20 cellular contexts compared by ENCODE assay signal in genomic region chr5:173611706-173612105, GRCh38. TPM values are rescaled to one million over a fixed set of nuclear protein-coding genes. Genes with fewer than 3 reads are reported as not detected.
A peak's percentile ranks its signal among the peaks of the same experiment; 100 is the strongest.
DNase-seq lines count a peak whose midpoint lies in the region; ATAC-seq, FAIRE-seq and TF ChIP-seq lines count a peak whose summit lies in the region.
"Had no signal": no experiment of that assay in that cellular context is flagged by ENCODE, and none has a peak within 500 bp of the region (broad histone marks: within the 10 kb centered on the region; RNA-seq: fewer than 3 reads in every experiment).

No MANE protein-coding gene starts in this region.

- no peaks in the 10 kb centered on the region for H3K9me2 ChIP-seq in Loucy (replicated peaks; ENCODE audit: low read depth, low read length)

- no peaks in the 10 kb centered on the region for H3F3A ChIP-seq in Loucy (ENCODE audit: low read depth)

- POLR2A ChIA-PET in K562 (lab: Yijun Ruan, JAX) = interaction anchor here (1.0 kb wide), 1 partner anchor 8 kb away, joined by 3 read pairs; no protein-coding TSS in a partner anchor

- WGBS in K562 (ENCODE audit: insufficient coverage, low coverage, missing lambda C conversion rate) = 90% methylated on average over 4 of the region's 4 CpGs
- 81% methylated on average over 4 of the region's 4 CpGs for WGBS in suprapubic skin

- CTCF ChIA-PET in K562 (lab: Yijun Ruan, JAX; ENCODE audit: low intra/inter-chr PET ratio) = no interaction called here

- TF ChIP-seq POLR2A in K562 (conservative IDR thresholded peaks at IDR 0.05) = no peak
- TF ChIP-seq POLR2A in suprapubic skin (IDR thresholded peaks at IDR 0.05) = no peak

- intact Hi-C loops in K562 (cut with micrococcal nuclease) = no loop called here

- TF ChIP-seq RAD21 in K562 (CRISPR knock-in tag; conservative IDR thresholded peaks at IDR 0.05 in 1 of 2, IDR thresholded peaks at IDR 0.05 in 1 of 2) = no peak

- peak overlapping the region; percentile 82 for H3K4me2 ChIP-seq in Loucy (ENCODE audit: low read depth, low read length, poor library complexity, severe bottlenecking)
- no peak overlapping the region for H3K4me2 ChIP-seq in K562 (ENCODE audit: insufficient read depth, low read length)

- peaks cover 58% of the 10 kb centered on the region for H3K79me2 ChIP-seq in Loucy (ENCODE audit: insufficient read depth, low read length)
- H3K79me2 ChIP-seq in K562 (ENCODE audit: control insufficient read depth, insufficient read depth, low read length) = peaks cover 43% of the 10 kb centered on the region

- H3K9me1 ChIP-seq in K562 (ENCODE audit: control insufficient read depth, insufficient read depth, low read length) = no peaks in the 10 kb centered on the region

- BruUV-seq in K562 (replicated peaks; lab: Mats Ljungman, UMichigan) = no TSS peak

- H3K9ac ChIP-seq in Loucy (ENCODE audit: low read depth, low read length, poor library complexity, severe bottlenecking) (no peak overlapping the region), K562 (ENCODE audit: insufficient read depth in 1 of 2, low read depth in 2 of 2, low read length in 2 of 2) (no peak overlapping the region), subcutaneous abdominal adipose tissue (ENCODE audit: low read length in 5 of 5) (no peak overlapping the region)
- H3K9ac ChIP-seq: GM23248 had no signal

- H3K27ac ChIP-seq in K562 (ENCODE audit: extremely low read depth, low read depth, low read length) (no peak overlapping the region), subcutaneous abdominal adipose tissue (ENCODE audit: low read depth, low read length) (peak overlapping the region; percentile 75), suprapubic skin (no peak overlapping the region)
- H3K27ac ChIP-seq: GM23248, HL-60 had no signal

- in situ Hi-C loops in K562 (cut with MboI) = loop anchor here (10.0 kb wide), 1 partner anchor 703 kb away; no protein-coding TSS in a partner anchor

- H4K20me1 ChIP-seq in Loucy (ENCODE audit: insufficient read depth, low read length, poor library complexity, severe bottlenecking) (peaks cover 32% of the 10 kb centered on the region), K562 (replicated peaks; ENCODE audit: control insufficient read depth, insufficient read depth, low read length) (0 out of 2 replicates have a peak, but pooled peaks cover 12% of the 10 kb centered on the region)

- DNase-seq in K562 (ENCODE audit: extremely low read depth in 1 of 4, low spot score in 3 of 4) (no peak), iris pigment epithelial cell (ENCODE audit: low read depth) (peak; percentile 33), suprapubic skin (ENCODE audit: low spot score in 2 of 2) (no peak)
- DNase-seq: ACHN; BE2C; C1 segment of cervical spinal cord; Caco-2; CD4-positive, CD25-positive, alpha-beta regulatory T cell; GDM1; GM23248; HCEC 1CT had no signal

- H3K4me3 ChIP-seq in Loucy (ENCODE audit: low read length, poor library complexity, severe bottlenecking) = no peak overlapping the region
- no peak overlapping the region for H3K4me3 ChIP-seq in K562
- H3K4me3 ChIP-seq in subcutaneous abdominal adipose tissue (ENCODE audit: low read depth in 1 of 5, low read length in 5 of 5) = no peak overlapping the region
- H3K4me3 ChIP-seq in suprapubic skin = no peak overlapping the region
- H3K4me3 ChIP-seq: GM23248 had no signal

- TF ChIP-seq CTCF in Loucy (conservative IDR thresholded peaks at IDR 0.05; ENCODE audit: low read length) (no peak), K562 (IDR thresholded peaks at IDR 0.05 in 2 of 3, conservative IDR thresholded peaks at IDR 0.05 in 1 of 3; ENCODE audit: insufficient read depth in 2 of 3, low read depth in 1 of 3, low read length in 3 of 3) (no peak), suprapubic skin (IDR thresholded peaks at IDR 0.05) (no peak)

- no peaks in the 10 kb centered on the region for H3K9me3 ChIP-seq in Loucy (ENCODE audit: insufficient read depth, low read depth, low read length)
- no peaks in the 10 kb centered on the region for H3K9me3 ChIP-seq in K562 (replicated peaks; ENCODE audit: control insufficient read depth, insufficient read depth, low read depth, low read length)
- no peaks in the 10 kb centered on the region for H3K9me3 ChIP-seq in subcutaneous abdominal adipose tissue (ENCODE audit: control insufficient read depth in 5 of 5, low read length in 5 of 5)
- no peaks in the 10 kb centered on the region for H3K9me3 ChIP-seq in suprapubic skin
- H3K9me3 ChIP-seq: BE2C, Caco-2 had no signal

- H3K36me3 ChIP-seq in Loucy (ENCODE audit: insufficient read depth, low read length) (peaks cover 16% of the 10 kb centered on the region; the same call in 1 of the 2 replicates), K562 (ENCODE audit: control insufficient read depth, insufficient read depth, low read length) (peaks cover 87% of the 10 kb centered on the region), subcutaneous abdominal adipose tissue (ENCODE audit: control insufficient read depth in 5 of 5, insufficient read depth in 5 of 5, low read length in 5 of 5) (peaks cover 29 to 64% (median 46%) of the 10 kb centered on the region in 5 donors), suprapubic skin (peaks cover 56% of the 10 kb centered on the region)

- FAIRE-seq in K562 (lab: Jason Lieb, UNC) = no peak
- FAIRE-seq: A204.1, D721Med, GM12892, H54 had no signal

- no peak for ATAC-seq in K562
- no peak for ATAC-seq in GM21528 (IDR thresholded peaks at IDR 0.05; ENCODE audit: low FRiP score, unreplicated experiment)
- no peak for ATAC-seq in GM21529 (IDR thresholded peaks at IDR 0.05; ENCODE audit: unreplicated experiment)

- TF ChIP-seq EP300 in K562 (IDR thresholded peaks at IDR 0.05; ENCODE audit: low read length) = no peak
- no peak for TF ChIP-seq EP300 in suprapubic skin (IDR thresholded peaks at IDR 0.05)

- H3K27me3 ChIP-seq in Loucy (ENCODE audit: insufficient read depth, low read length, poor library complexity, severe bottlenecking) (no peaks in the 10 kb centered on the region), K562 (ENCODE audit: control insufficient read depth in 2 of 2, insufficient read depth in 2 of 2, low read length in 2 of 2) (no peaks in the 10 kb centered on the region), subcutaneous abdominal adipose tissue (ENCODE audit: control insufficient read depth in 5 of 5, insufficient read depth in 4 of 5, low read length in 5 of 5) (no peaks in the 10 kb centered on the region), suprapubic skin (no peaks in the 10 kb centered on the region)
- H3K27me3 ChIP-seq: BE2C had no signal

- peaks cover 27% of the 10 kb centered on the region for H3K4me1 ChIP-seq in Loucy (ENCODE audit: insufficient read depth, low read length, poor library complexity, severe bottlenecking)
- peaks cover 4 to 9% of the 10 kb centered on the region in 2 experiments; a peak in 3 of 5 replicates for H3K4me1 ChIP-seq in K562 (replicated peaks in 1 of 2; ENCODE audit: control insufficient read depth in 2 of 2, insufficient read depth in 2 of 2, low read length in 2 of 2)
- peaks cover 7 to 51% (median 43%) of the 10 kb centered on the region in 5 donors for H3K4me1 ChIP-seq in subcutaneous abdominal adipose tissue (ENCODE audit: control insufficient read depth in 5 of 5, insufficient read depth in 5 of 5, low read length in 5 of 5)
- H3K4me1 ChIP-seq in suprapubic skin = peaks cover 40% of the 10 kb centered on the region

- no peak overlapping the region for H2AFZ ChIP-seq in Loucy (ENCODE audit: low read length)
- no peak overlapping the region for H2AFZ ChIP-seq in K562 (ENCODE audit: low read depth, low read length)
- H2AFZ ChIP-seq: GM23248 had no signal

TF ChIP-seq in K562, 482 proteins besides CTCF, POLR2A, EP300 and RAD21:
- no peak for TF ChIP-seq HDGF (IDR thresholded peaks at IDR 0.05)
- 0 out of 2 replicates have a peak, but pooled peaks have one; percentile 9 for TF ChIP-seq NFIC (IDR thresholded peaks at IDR 0.05)

RNA-seq across cellular contexts. Expression of gene BOD1, which starts 4.7 kb away (rescaled TPM):
- total RNA-seq in K562 (2011; cell fraction: chromatin; rRNA removed; ENCODE audit: low replicate concordance) = 16.7 and 29.4 TPM in 2 replicates
- total RNA-seq in K562 (2011; cell fraction: nucleolus; rRNA removed) = 12.8 and 14.3 TPM in 2 replicates
- total RNA-seq in K562 (2011; cell fraction: nucleoplasm; rRNA removed) = 20.2 and 24.8 TPM in 2 replicates
- total RNA-seq in K562 (2014; rRNA removed) = 19.3 and 20.3 TPM in 2 replicates
- total RNA-seq in K562 (2014; rRNA removed; fragmentation: Illumina TruSeq; extraction: Trizol) = 20.2 and 22.6 TPM in 2 replicates
- total RNA-seq in K562 (2015; rRNA removed; fragmentation: Illumina TruSeq; extraction: Trizol) = 31.1 and 31.5 TPM in 2 replicates
- total RNA-seq in K562 (2021) = 17.9 and 22.0 TPM in 2 replicates
- polyA plus RNA-seq in K562 (2011; rRNA removed) = 31.6 and 35.6 TPM in 2 replicates
- 12.4 and 22.2 TPM in 2 replicates for polyA plus RNA-seq in K562 (2011; cell fraction: cytosol; rRNA removed)
- 56.7 and 79.6 TPM in 2 replicates for polyA plus RNA-seq in K562 (2011; cell fraction: nucleus; rRNA removed)
- 18.4 and 19.0 TPM in 2 replicates for polyA plus RNA-seq in K562 (2012)
- 22.0 and 24.6 TPM in 2 replicates for polyA plus RNA-seq in K562 (2014; fragmentation: Illumina TruSeq; extraction: Trizol)
- polyA plus RNA-seq in K562 (2014; fragmentation: Nextera tagmentation; extraction: Ambion mirVana) = 10 to 100 TPM; 10.1 to 10.8 TPM
- polyA plus RNA-seq in K562 (2014; rRNA removed) = 23.8 and 26.7 TPM in 2 replicates
- polyA minus RNA-seq in K562 (2011; rRNA and poly(A)+ RNA removed) = 29.3 and 39.7 TPM in 2 replicates
- 8.3 and 10.8 TPM in 2 replicates for polyA minus RNA-seq in K562 (2011; cell fraction: cytosol; rRNA and poly(A)+ RNA removed)
- 14.5 and 37.8 TPM in 2 replicates for polyA minus RNA-seq in K562 (2011; cell fraction: nucleus; rRNA and poly(A)+ RNA removed)
- 10 to 100 TPM; 46.3 to 53.3 (median 48.7) TPM for total RNA-seq in suprapubic skin
